Comparison of ENCODE assay signal across 18 cellular contexts in the genomic region with DNA sequence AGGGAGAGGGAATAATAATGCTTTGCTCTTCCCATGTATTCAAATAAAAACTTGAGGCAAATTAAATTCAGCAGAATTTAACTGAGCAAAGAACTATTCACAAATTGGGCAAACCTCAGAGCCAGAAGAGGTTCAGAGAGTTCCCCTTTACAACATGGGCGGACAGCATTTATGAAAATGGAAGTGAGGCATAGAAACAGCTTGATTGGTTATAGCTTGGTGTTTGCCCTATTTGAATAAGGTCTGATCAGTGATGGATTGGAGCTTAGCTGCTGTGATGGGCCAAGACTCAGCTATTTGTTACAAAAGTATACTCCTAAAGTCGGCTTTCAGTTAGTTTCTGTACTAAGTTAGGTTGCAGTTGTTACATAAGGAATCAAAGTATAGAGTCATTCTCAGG.
"Had no signal": no experiment of that assay in that cellular context is flagged by ENCODE, and none has a peak within 500 bp of the region (broad histone marks: within the 10 kb centered on the region; RNA-seq: fewer than 3 reads in every experiment).

No MANE protein-coding gene starts in this region.

- H3K27me3 ChIP-seq: gastrocnemius medialis, tibial artery had no signal

- H3K27ac ChIP-seq: tibial artery had no signal

- H3K4me3 ChIP-seq: dorsolateral prefrontal cortex, gastrocnemius medialis, tibial artery had no signal

- H3K4me1 Mint-ChIP-seq: activated T-helper 17 cell treated with anti-CD3 and anti-CD28 coated beads, Interleukin-2, amount 50 U/mL, for 72 hours; central memory CD8-positive, alpha-beta T cell; WTC11 had no signal

- H3K9me3 Mint-ChIP-seq: activated naive CD4-positive, alpha-beta T cell treated with anti-CD3 and anti-CD28 coated beads, Interleukin-2, amount 50 U/mL, for 72 hours; activated T-cell treated with anti-CD3 and anti-CD28 coated beads, Interleukin-2, amount 50 U/mL, for 24 hours; activated T-helper 17 cell treated with anti-CD3 and anti-CD28 coated beads, Interleukin-2, amount 50 U/mL, for 72 hours; central memory CD8-positive, alpha-beta T cell; effector memory CD8-positive, alpha-beta T cell; neural crest cell; WTC11 had no signal

- H3K9me3 ChIP-seq: gastrocnemius medialis, tibial artery had no signal

- H3K36me3 Mint-ChIP-seq: activated naive CD4-positive, alpha-beta T cell treated with anti-CD3 and anti-CD28 coated beads, Interleukin-2, amount 50 U/mL, for 72 hours; WTC11 had no signal

- ATAC-seq: activated naive CD4-positive, alpha-beta T cell treated with anti-CD3 and anti-CD28 coated beads, Interleukin-2, amount 50 U/mL, for 72 hours; activated T-helper 17 cell treated with anti-CD3 and anti-CD28 coated beads, Interleukin-2, amount 50 U/mL, for 72 hours; effector memory CD8-positive, alpha-beta T cell; esophagus mucosa; WTC11 had no signal

- H3K36me3 ChIP-seq: gastrocnemius medialis, tibial artery had no signal

- DNase-seq: activated CD8-positive, alpha-beta memory T cell treated with anti-CD3 and anti-CD28 coated beads, Interleukin-2, amount 50 U/mL, for 4 hours; activated T-cell treated with anti-CD3 and anti-CD28 coated beads, Interleukin-2, amount 50 U/mL, for 24 hours; aorta; dorsolateral prefrontal cortex; effector memory CD8-positive, alpha-beta T cell; gastrocnemius medialis; hypothalamus; retina; stimulated activated CD4-positive, alpha-beta T cell treated with anti-CD3 and anti-CD28 coated beads, Interleukin-4, amount 100 ng/mL, for 1 hour; stimulated activated naive CD4-positive, alpha-beta T cell treated with Interleukin-2 at 50 U/mL for 16 hours; T-helper 1 cell; tibial artery had no signal

- H3K27ac Mint-ChIP-seq: activated naive CD4-positive, alpha-beta T cell treated with anti-CD3 and anti-CD28 coated beads, Interleukin-2, amount 50 U/mL, for 72 hours; activated T-cell treated with anti-CD3 and anti-CD28 coated beads, Interleukin-2, amount 50 U/mL, for 24 hours; activated T-helper 17 cell treated with anti-CD3 and anti-CD28 coated beads, Interleukin-2, amount 50 U/mL, for 72 hours; effector memory CD8-positive, alpha-beta T cell; WTC11 had no signal

- H3K4me3 Mint-ChIP-seq: activated T-cell treated with anti-CD3 and anti-CD28 coated beads, Interleukin-2, amount 50 U/mL, for 24 hours; activated T-helper 17 cell treated with anti-CD3 and anti-CD28 coated beads, Interleukin-2, amount 50 U/mL, for 72 hours; central memory CD8-positive, alpha-beta T cell; effector memory CD8-positive, alpha-beta T cell; neural crest cell; WTC11 had no signal
